In the genomic region with DNA sequence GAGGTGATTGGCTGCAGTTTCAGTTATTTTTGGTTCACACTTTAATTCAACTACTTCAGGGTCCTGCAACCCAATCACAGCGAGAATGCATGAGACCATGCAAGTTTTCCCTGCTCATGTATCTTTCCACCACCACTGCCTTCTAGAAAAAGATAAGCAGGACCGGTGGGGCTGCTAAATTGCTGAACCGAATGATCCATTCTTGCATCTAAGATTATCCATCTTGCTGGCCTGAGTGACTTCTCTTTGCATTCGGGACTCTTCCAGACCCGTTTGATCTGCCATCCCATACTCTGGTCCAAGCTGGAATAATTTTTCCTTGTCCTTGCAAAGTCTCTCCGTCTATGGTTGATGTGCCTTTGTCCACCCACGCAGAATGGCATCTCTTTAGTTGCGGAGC, we compare ENCODE assay signal across 35 cellular contexts.
"Had no signal": no experiment of that assay in that cellular context is flagged by ENCODE, and none has a peak within 500 bp of the region (broad histone marks: within the 10 kb centered on the region; RNA-seq: fewer than 3 reads in every experiment).

No MANE protein-coding gene starts in this region.

- H3K4me3 ChIP-seq: ascending aorta, cardiac muscle cell had no signal

- DNase-seq: activated B cell treated with CpG ODN at 0.5 μM for 24 hours; activated CD4-positive, alpha-beta memory T cell treated with anti-CD3 and anti-CD28 coated beads for 36 hours; activated CD4-positive, alpha-beta T cell treated with anti-CD3 and anti-CD28 coated beads for 4 hours; activated CD4-positive, alpha-beta T cell treated with anti-CD3 and anti-CD28 coated beads, Interleukin-2, amount 10 ng/mL, durations not matched to agents 24 days and 14 days; activated CD4-positive, alpha-beta T cell treated with anti-CD3 and anti-CD28 coated beads, Interleukin-2, amount 50 U/mL, for 1 hour; activated CD4-positive, alpha-beta T cell treated with anti-CD3 and anti-CD28 coated beads, Interleukin-2, amount 50 U/mL, for 4 hours; activated CD4-positive, CD25-positive, alpha-beta regulatory T cell treated with anti-CD3 and anti-CD28 coated beads, Interleukin-2, amount 50 U/mL, for 72 hours; activated CD8-positive, alpha-beta memory T cell treated with anti-CD3 and anti-CD28 coated beads, Interleukin-2, amount 50 U/mL, for 4 hours; activated CD8-positive, alpha-beta T cell treated with anti-CD3 and anti-CD28 coated beads for 36 hours; activated gamma-delta T cell; activated naive CD4-positive, alpha-beta T cell treated with anti-CD3 and anti-CD28 coated beads, Interleukin-2, amount 10 ng/mL, durations not matched to agents 7 days and 5 days; activated naive CD4-positive, alpha-beta T cell treated with Interleukin-2 at 50 U/mL for 16 hours; activated naive CD8-positive, alpha-beta T cell treated with anti-CD3 and anti-CD28 coated beads, Interleukin-2, amount 10 ng/mL, durations not matched to agents 7 days and 5 days; activated naive CD8-positive, alpha-beta T cell treated with anti-CD3 and anti-CD28 coated beads, Interleukin-2, amount 50 U/mL, for 24 hours; activated T-cell treated with anti-CD3 and anti-CD28 coated beads for 4 hours; activated T-cell treated with anti-CD3 and anti-CD28 coated beads, Interleukin-2, amount 50 U/mL, for 1 hour; activated T-cell treated with anti-CD3 and anti-CD28 coated beads, Interleukin-2, amount 50 U/mL, for 4 hours; activated T-cell treated with anti-CD3 and anti-CD28 coated beads, Interleukin-2, amount 50 U/mL, for 72 hours; amygdala; anterior cingulate cortex; caudate nucleus; cerebellar nuclear complex; T-helper 1 cell; T-helper 9 cell had no signal

- H3K4me1 ChIP-seq: ascending aorta had no signal

- H3K9me3 Mint-ChIP-seq: activated B cell treated with CpG ODN at 0.5 μM for 24 hours; activated CD4-positive, alpha-beta memory T cell treated with anti-CD3 and anti-CD28 coated beads for 36 hours; activated CD4-positive, alpha-beta T cell treated with anti-CD3 and anti-CD28 coated beads, Interleukin-2, amount 10 ng/mL, durations not matched to agents 24 days and 14 days; activated CD8-positive, alpha-beta T cell treated with anti-CD3 and anti-CD28 coated beads for 36 hours; activated naive CD4-positive, alpha-beta T cell treated with anti-CD3 and anti-CD28 coated beads, Interleukin-2, amount 10 ng/mL, durations not matched to agents 7 days and 5 days; activated naive CD4-positive, alpha-beta T cell treated with anti-CD3 and anti-CD28 coated beads, Interleukin-2, amount 50 U/mL, for 24 hours; activated naive CD8-positive, alpha-beta T cell treated with anti-CD3 and anti-CD28 coated beads, Interleukin-2, amount 10 ng/mL, durations not matched to agents 7 days and 5 days; activated naive CD8-positive, alpha-beta T cell treated with anti-CD3 and anti-CD28 coated beads, Interleukin-2, amount 50 U/mL, for 24 hours; activated T-cell treated with anti-CD3 and anti-CD28 coated beads, Interleukin-2, amount 50 U/mL, for 4 hours; activated T-cell treated with anti-CD3 and anti-CD28 coated beads, Interleukin-2, amount 50 U/mL, for 72 hours; activated T-helper 1 cell treated with anti-CD3 and anti-CD28 coated beads, Interleukin-12 subunit alpha, Interleukin-12 subunit beta, Interleukin-2, Interleukin-4 antibody, amounts not matched to agents 30 ng/mL and 10 ng/mL and 1 ng/mL, durations not matched to agents 14 hours and 24 hours and 36 hours; activated T-helper 17 cell treated with anti-CD3 and anti-CD28 coated beads, Interleukin-2, amount 50 U/mL, for 72 hours; central memory CD8-positive, alpha-beta T cell; T-helper 1 cell treated with Interleukin-12 subunit alpha and Interleukin-12 subunit beta and Interleukin-4 antibody, amounts not matched to agents 30 μg/mL and 1 μg/mL, for 36 hours; T-helper 2 cell treated with Interferon-gamma antibody and Interleukin-4, amounts not matched to agents 5 μg/mL and 100 μg/mL, for 36 hours had no signal

- H3K4me1 Mint-ChIP-seq: activated B cell treated with CpG ODN at 0.5 μM for 24 hours; activated CD4-positive, alpha-beta T cell treated with anti-CD3 and anti-CD28 coated beads, Interleukin-2, amount 10 ng/mL, durations not matched to agents 24 days and 14 days; activated naive CD4-positive, alpha-beta T cell treated with anti-CD3 and anti-CD28 coated beads, Interleukin-2, amount 50 U/mL, for 24 hours; activated naive CD8-positive, alpha-beta T cell treated with anti-CD3 and anti-CD28 coated beads, Interleukin-2, amount 50 U/mL, for 24 hours; activated T-helper 17 cell treated with anti-CD3 and anti-CD28 coated beads, Interleukin-2, amount 50 U/mL, for 72 hours; central memory CD8-positive, alpha-beta T cell had no signal

- H3K36me3 ChIP-seq: ascending aorta, cardiac muscle cell had no signal

- H3K27ac ChIP-seq: ascending aorta, cardiac muscle cell, VCaP had no signal

- H3K27ac Mint-ChIP-seq: activated B cell treated with CpG ODN at 0.5 μM for 24 hours; activated CD4-positive, alpha-beta memory T cell treated with anti-CD3 and anti-CD28 coated beads for 36 hours; activated CD4-positive, alpha-beta T cell treated with anti-CD3 and anti-CD28 coated beads, Interleukin-2, amount 10 ng/mL, durations not matched to agents 24 days and 14 days; activated CD8-positive, alpha-beta T cell treated with anti-CD3 and anti-CD28 coated beads for 36 hours; activated naive CD4-positive, alpha-beta T cell treated with anti-CD3 and anti-CD28 coated beads, Interleukin-2, amount 10 ng/mL, durations not matched to agents 7 days and 5 days; activated naive CD4-positive, alpha-beta T cell treated with anti-CD3 and anti-CD28 coated beads, Interleukin-2, amount 50 U/mL, for 24 hours; activated naive CD8-positive, alpha-beta T cell; activated naive CD8-positive, alpha-beta T cell treated with anti-CD3 and anti-CD28 coated beads, Interleukin-2, amount 10 ng/mL, durations not matched to agents 7 days and 5 days; activated naive CD8-positive, alpha-beta T cell treated with anti-CD3 and anti-CD28 coated beads, Interleukin-2, amount 50 U/mL, for 24 hours; activated T-cell treated with anti-CD3 and anti-CD28 coated beads, Interleukin-2, amount 50 U/mL, for 72 hours; activated T-helper 1 cell treated with anti-CD3 and anti-CD28 coated beads, Interleukin-12 subunit alpha, Interleukin-12 subunit beta, Interleukin-2, Interleukin-4 antibody, amounts not matched to agents 30 ng/mL and 10 ng/mL and 1 ng/mL, durations not matched to agents 14 hours and 24 hours and 36 hours; activated T-helper 17 cell treated with anti-CD3 and anti-CD28 coated beads, Interleukin-2, amount 50 U/mL, for 72 hours; brain; T-helper 1 cell treated with Interleukin-12 subunit alpha and Interleukin-12 subunit beta and Interleukin-4 antibody, amounts not matched to agents 30 μg/mL and 1 μg/mL, for 36 hours; T-helper 2 cell treated with Interferon-gamma antibody and Interleukin-4, amounts not matched to agents 5 μg/mL and 100 μg/mL, for 36 hours had no signal

- H3K27me3 Mint-ChIP-seq: activated B cell treated with CpG ODN at 0.5 μM for 24 hours; activated CD4-positive, alpha-beta memory T cell treated with anti-CD3 and anti-CD28 coated beads for 36 hours; activated CD8-positive, alpha-beta T cell treated with anti-CD3 and anti-CD28 coated beads for 36 hours; activated naive CD4-positive, alpha-beta T cell treated with anti-CD3 and anti-CD28 coated beads, Interleukin-2, amount 50 U/mL, for 24 hours; activated naive CD8-positive, alpha-beta T cell treated with anti-CD3 and anti-CD28 coated beads, Interleukin-2, amount 50 U/mL, for 24 hours; central memory CD8-positive, alpha-beta T cell had no signal

- H3K36me3 Mint-ChIP-seq: activated CD4-positive, alpha-beta memory T cell treated with anti-CD3 and anti-CD28 coated beads for 36 hours; activated naive CD4-positive, alpha-beta T cell treated with anti-CD3 and anti-CD28 coated beads, Interleukin-2, amount 10 ng/mL, durations not matched to agents 7 days and 5 days; activated naive CD4-positive, alpha-beta T cell treated with anti-CD3 and anti-CD28 coated beads, Interleukin-2, amount 50 U/mL, for 24 hours; activated naive CD8-positive, alpha-beta T cell; activated naive CD8-positive, alpha-beta T cell treated with anti-CD3 and anti-CD28 coated beads, Interleukin-2, amount 10 ng/mL, durations not matched to agents 7 days and 5 days; brain had no signal

- H3K27me3 ChIP-seq: ascending aorta, cardiac muscle cell had no signal

- H3K4me3 Mint-ChIP-seq: activated B cell treated with CpG ODN at 0.5 μM for 24 hours; activated CD4-positive, alpha-beta memory T cell treated with anti-CD3 and anti-CD28 coated beads for 36 hours; activated CD4-positive, alpha-beta T cell treated with anti-CD3 and anti-CD28 coated beads, Interleukin-2, amount 10 ng/mL, durations not matched to agents 24 days and 14 days; activated CD8-positive, alpha-beta T cell treated with anti-CD3 and anti-CD28 coated beads for 36 hours; activated naive CD4-positive, alpha-beta T cell treated with anti-CD3 and anti-CD28 coated beads, Interleukin-2, amount 10 ng/mL, durations not matched to agents 7 days and 5 days; activated naive CD4-positive, alpha-beta T cell treated with anti-CD3 and anti-CD28 coated beads, Interleukin-2, amount 50 U/mL, for 24 hours; activated naive CD8-positive, alpha-beta T cell; activated naive CD8-positive, alpha-beta T cell treated with anti-CD3 and anti-CD28 coated beads, Interleukin-2, amount 10 ng/mL, durations not matched to agents 7 days and 5 days; activated naive CD8-positive, alpha-beta T cell treated with anti-CD3 and anti-CD28 coated beads, Interleukin-2, amount 50 U/mL, for 24 hours; activated T-cell treated with anti-CD3 and anti-CD28 coated beads, Interleukin-2, amount 50 U/mL, for 4 hours; activated T-cell treated with anti-CD3 and anti-CD28 coated beads, Interleukin-2, amount 50 U/mL, for 72 hours; activated T-helper 1 cell treated with anti-CD3 and anti-CD28 coated beads, Interleukin-12 subunit alpha, Interleukin-12 subunit beta, Interleukin-2, Interleukin-4 antibody, amounts not matched to agents 30 ng/mL and 10 ng/mL and 1 ng/mL, durations not matched to agents 14 hours and 24 hours and 36 hours; activated T-helper 17 cell treated with anti-CD3 and anti-CD28 coated beads, Interleukin-2, amount 50 U/mL, for 72 hours; brain; central memory CD8-positive, alpha-beta T cell; T-helper 1 cell treated with Interleukin-12 subunit alpha and Interleukin-12 subunit beta and Interleukin-4 antibody, amounts not matched to agents 30 μg/mL and 1 μg/mL, for 36 hours; T-helper 2 cell treated with Interferon-gamma antibody and Interleukin-4, amounts not matched to agents 5 μg/mL and 100 μg/mL, for 36 hours had no signal

- H3K9me3 ChIP-seq: ascending aorta had no signal
